Comparison of ENCODE assay signal across 1 cellular context in the genomic region with DNA sequence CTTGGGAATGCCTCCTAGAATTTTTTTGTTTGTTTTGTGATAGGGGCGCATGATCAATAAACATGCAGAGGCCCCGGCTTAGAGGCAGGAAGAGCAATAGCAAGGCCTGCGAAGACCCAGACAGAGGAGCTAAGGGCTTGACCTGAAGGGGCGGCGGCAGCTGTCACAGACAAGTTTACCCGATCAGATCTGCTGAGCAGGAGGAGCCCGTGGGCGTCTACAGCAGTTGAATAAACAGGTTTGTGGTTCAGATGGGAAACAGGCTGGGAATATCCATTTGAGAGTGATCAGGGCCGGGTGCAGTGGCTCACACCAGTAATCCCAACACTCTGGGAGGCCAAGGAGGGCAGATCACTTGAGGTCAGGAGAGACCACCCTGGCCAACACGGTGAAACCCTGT.
A peak's percentile ranks its signal among the peaks of the same experiment; 100 is the strongest.
TF ChIP-seq lines count a peak whose summit lies in the region.

No MANE protein-coding gene starts in this region.

TF ChIP-seq in HEK293, 187 proteins besides CTCF, POLR2A, EP300 and RAD21 (continued from another document):
- TF ChIP-seq, protein P1, sequence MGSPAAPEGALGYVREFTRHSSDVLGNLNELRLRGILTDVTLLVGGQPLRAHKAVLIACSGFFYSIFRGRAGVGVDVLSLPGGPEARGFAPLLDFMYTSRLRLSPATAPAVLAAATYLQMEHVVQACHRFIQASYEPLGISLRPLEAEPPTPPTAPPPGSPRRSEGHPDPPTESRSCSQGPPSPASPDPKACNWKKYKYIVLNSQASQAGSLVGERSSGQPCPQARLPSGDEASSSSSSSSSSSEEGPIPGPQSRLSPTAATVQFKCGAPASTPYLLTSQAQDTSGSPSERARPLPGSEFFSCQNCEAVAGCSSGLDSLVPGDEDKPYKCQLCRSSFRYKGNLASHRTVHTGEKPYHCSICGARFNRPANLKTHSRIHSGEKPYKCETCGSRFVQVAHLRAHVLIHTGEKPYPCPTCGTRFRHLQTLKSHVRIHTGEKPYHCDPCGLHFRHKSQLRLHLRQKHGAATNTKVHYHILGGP (tag by site-specific recombination; IDR thresholded peaks at IDR 0.05), result no peak
- TF ChIP-seq ZFHX2 (tag by site-specific recombination; conservative IDR thresholded peaks at IDR 0.05) (peak; percentile 63), ZNF16 (tag by site-specific recombination; IDR thresholded peaks at IDR 0.05; ENCODE audit: low read depth) (no peak), ZSCAN16 (tag by site-specific recombination; IDR thresholded peaks at IDR 0.05) (no peak), SP3 (tag by site-specific recombination; IDR thresholded peaks at IDR 0.05) (no peak), EGR2 (tag by site-specific recombination; IDR thresholded peaks at IDR 0.05; ENCODE audit: low read depth) (peak; percentile 56; the same call in 1 of the 2 replicates)
